7 cellular contexts compared by ENCODE assay signal in the genomic region with DNA sequence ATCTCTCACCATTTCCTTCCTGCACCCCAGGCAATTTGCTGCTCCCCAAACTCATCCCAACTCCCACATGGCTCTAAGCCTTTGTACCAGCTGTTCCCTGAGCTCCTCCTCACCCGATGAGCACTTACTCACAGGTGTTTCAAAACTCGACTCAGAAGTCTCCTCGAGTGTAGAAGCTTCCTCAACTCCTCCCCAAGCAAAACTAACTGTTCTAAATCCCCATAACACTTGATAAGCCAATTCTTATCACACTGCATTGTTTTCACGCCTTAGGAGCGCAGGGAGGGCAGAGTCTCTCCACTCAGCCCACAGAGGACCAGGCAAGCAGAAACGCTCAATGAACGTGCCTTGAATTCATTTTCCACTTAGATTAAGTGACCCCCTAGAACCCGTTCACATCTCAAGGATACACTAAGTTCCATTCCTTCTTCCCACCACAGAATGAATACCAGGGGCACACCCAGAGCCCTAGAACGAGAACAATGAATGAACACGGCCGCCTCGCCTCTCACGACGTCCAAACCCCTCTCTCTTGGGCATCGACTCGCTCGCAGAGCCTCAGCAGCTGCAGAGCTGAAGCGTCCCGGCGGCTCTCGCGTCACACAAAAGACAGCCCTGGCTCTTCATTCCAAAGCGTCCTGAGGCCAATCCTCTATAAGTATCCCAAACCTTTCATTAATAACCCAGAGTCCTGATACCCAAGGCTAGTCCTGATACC. TPM values are rescaled to one million over a fixed set of nuclear protein-coding genes. Genes with fewer than 3 reads are reported as not detected.
DNase-seq lines count a peak whose midpoint lies in the region; ATAC-seq and TF ChIP-seq lines count a peak whose summit lies in the region.

No MANE protein-coding gene starts in this region.

- H3K27ac Mint-ChIP-seq in activated T-helper 17 cell treated with anti-CD3 and anti-CD28 coated beads, Interleukin-2, amount 50 U/mL, for 72 hours, result peak overlapping the region; percentile 96

- TF ChIP-seq EP300 in transverse colon (IDR thresholded peaks at IDR 0.05; ENCODE audit: low read depth), result no peak

- in situ Hi-C loops in transverse colon (cut with MboI; ENCODE audit: low pct_ligation_motif_present in 1 of 4, low pct_unique_long_range_greater_than_20kb in 1 of 4, low sequenced_read_pairs in 3 of 4), result no loop called here

- WGBS in transverse colon (ENCODE audit: low coverage in 1 of 2), 2 donors, result 0 to 1% methylated on average over 8 to 23 of the region's 23 CpGs

- H3K27ac ChIP-seq in transverse colon, result peak overlapping the region; percentile 96 to 100 (median 100)

- H3K9me3 Mint-ChIP-seq in activated T-helper 17 cell treated with anti-CD3 and anti-CD28 coated beads, Interleukin-2, amount 50 U/mL, for 72 hours, result no peaks in the 10 kb centered on the region

- TF ChIP-seq CTCF in fibroblast of villous mesenchyme (IDR thresholded peaks at IDR 0.05; ENCODE audit: insufficient read depth, low read depth, low read length) (no peak), transverse colon (IDR thresholded peaks at IDR 0.05) (no peak)

- no peak overlapping the region for H2AFZ ChIP-seq in neuron (ENCODE audit: low read depth, low read length)

- peak; percentile 21 for ATAC-seq in GM21723 (IDR thresholded peaks at IDR 0.05; ENCODE audit: unreplicated experiment)
- peak; percentile 30 for ATAC-seq in activated T-helper 17 cell treated with anti-CD3 and anti-CD28 coated beads, Interleukin-2, amount 50 U/mL, for 72 hours (replicated peaks)

- H3K4me3 Mint-ChIP-seq in activated T-helper 17 cell treated with anti-CD3 and anti-CD28 coated beads, Interleukin-2, amount 50 U/mL, for 72 hours, result peak overlapping the region; percentile 94

- H3K4me1 ChIP-seq in neuron (ENCODE audit: insufficient read depth, low read length), result peaks cover 4% of the 10 kb centered on the region
- H3K4me1 ChIP-seq in transverse colon, result peaks cover 20 to 54% (median 45%) of the 10 kb centered on the region in 4 donors

- peaks cover 29% of the 10 kb centered on the region for H3K4me1 Mint-ChIP-seq in activated T-helper 17 cell treated with anti-CD3 and anti-CD28 coated beads, Interleukin-2, amount 50 U/mL, for 72 hours

- H3K4me3 ChIP-seq in fibroblast of villous mesenchyme (ENCODE audit: low read depth, low read length), result peak overlapping the region; percentile 95
- H3K4me3 ChIP-seq in neuron (ENCODE audit: low read length), result peak overlapping the region; percentile 56
- peak overlapping the region; percentile 78 to 99 (median 95) for H3K4me3 ChIP-seq in transverse colon

- DNase-seq in NCI-H82 (lab: John Stamatoyannopoulos, UW) (peak; percentile 70), fibroblast of villous mesenchyme (ENCODE audit: low read depth) (peak; percentile 38), transverse colon (peak; percentile 51), AG20443 (ENCODE audit: low spot score) (no peak)

- H3K9me3 ChIP-seq in neuron (ENCODE audit: low read length) (no peaks in the 10 kb centered on the region), transverse colon (no peaks in the 10 kb centered on the region)

- H3K27me3 Mint-ChIP-seq in activated T-helper 17 cell treated with anti-CD3 and anti-CD28 coated beads, Interleukin-2, amount 50 U/mL, for 72 hours, result no peaks in the 10 kb centered on the region

- intact Hi-C loops in transverse colon (cut with DNase I; ENCODE audit: low total_unique reads), result no loop called here

- no peaks in the 10 kb centered on the region for H3K27me3 ChIP-seq in neuron (ENCODE audit: insufficient read depth, low read length)
- no peaks in the 10 kb centered on the region for H3K27me3 ChIP-seq in transverse colon

- H3K36me3 ChIP-seq in neuron (ENCODE audit: insufficient read depth, low read length) (no peaks in the 10 kb centered on the region), transverse colon (no peaks in the 10 kb centered on the region)

- TF ChIP-seq POLR2A in transverse colon (IDR thresholded peaks at IDR 0.05), result peak; percentile 23

- peaks cover 29% of the 10 kb centered on the region for H3K36me3 Mint-ChIP-seq in activated T-helper 17 cell treated with anti-CD3 and anti-CD28 coated beads, Interleukin-2, amount 50 U/mL, for 72 hours (ENCODE audit: low read depth)

RNA-seq across cellular contexts. Expression of gene RAF1, which starts 1.2 kb away (rescaled TPM):
- 10 to 100 TPM; 91.5 to 97.3 TPM for total RNA-seq in activated T-helper 17 cell treated with anti-CD3 and anti-CD28 coated beads, Interleukin-2, amount 50 U/mL, for 72 hours
- total RNA-seq in fibroblast of villous mesenchyme (86.7 and 111 TPM in 2 replicates), transverse colon (100 to 1,000 TPM in 3 of 4 donors, 10 to 100 TPM in 1; 98.4 to 283 (median 132) TPM)
